16 cellular contexts compared by ENCODE assay signal in the genomic region with DNA sequence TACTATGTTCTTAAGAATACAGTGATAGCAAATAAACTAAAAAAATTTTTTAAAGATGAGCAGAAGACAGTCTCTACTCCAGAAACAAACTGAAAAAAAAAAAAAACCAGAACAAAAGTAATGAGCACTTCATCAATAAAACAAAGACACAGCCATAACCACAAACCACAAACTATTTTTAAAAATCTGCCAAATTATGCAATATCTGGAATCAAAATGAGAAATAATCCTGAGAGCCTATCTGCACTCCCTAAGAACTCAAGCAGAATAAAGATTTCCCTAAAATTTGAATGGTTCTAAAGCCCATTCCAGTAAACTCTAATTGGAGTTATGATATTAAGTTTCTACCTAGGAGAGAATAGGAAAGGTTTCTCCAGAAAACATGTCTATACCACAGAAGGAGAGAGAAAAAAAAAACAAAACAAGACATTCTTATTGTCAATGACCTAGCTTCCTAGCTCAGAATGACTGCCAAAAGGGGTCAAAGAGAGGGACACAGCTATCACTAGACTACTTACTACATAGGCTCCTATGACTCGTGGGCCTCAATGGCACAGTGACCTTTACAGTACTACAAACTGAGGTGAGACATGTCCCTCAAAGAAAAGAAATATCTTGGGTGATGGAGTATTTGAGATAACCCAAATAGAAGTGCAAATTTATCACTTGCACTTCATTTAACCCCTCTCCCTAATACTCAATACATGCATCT.
DNase-seq lines count a peak whose midpoint lies in the region; ATAC-seq, FAIRE-seq and TF ChIP-seq lines count a peak whose summit lies in the region.
"Had no signal": no experiment of that assay in that cellular context is flagged by ENCODE, and none has a peak within 500 bp of the region (broad histone marks: within the 10 kb centered on the region; RNA-seq: fewer than 3 reads in every experiment).

No MANE protein-coding gene starts in this region.

- H3K27me3 Mint-ChIP-seq in activated naive CD8-positive, alpha-beta T cell treated with anti-CD3 and anti-CD28 coated beads, Interleukin-2, amount 50 U/mL, for 24 hours, result no peaks in the 10 kb centered on the region
- peaks cover 3% of the 10 kb centered on the region for H3K27me3 Mint-ChIP-seq in nephron progenitor cell (ENCODE audit: low read depth, poor library complexity)
- H3K27me3 Mint-ChIP-seq in type B pancreatic cell, result no peaks in the 10 kb centered on the region

- no peak overlapping the region for H3K27ac ChIP-seq in KMS-11
- H3K27ac ChIP-seq in kidney (ENCODE audit: low read depth in 2 of 2, low read length in 2 of 2), result no peak overlapping the region
- H3K27ac ChIP-seq in upper lobe of right lung, result no peak overlapping the region
- H3K27ac ChIP-seq: hepatocyte, lower lobe of right lung, skin epidermis, thyroid gland had no signal

- peak; percentile 54 for DNase-seq in EH (ENCODE audit: low read depth)
- no peak for DNase-seq in activated naive CD8-positive, alpha-beta T cell treated with anti-CD3 and anti-CD28 coated beads, Interleukin-2, amount 50 U/mL, for 24 hours
- no peak for DNase-seq in kidney
- DNase-seq in nephron progenitor cell, result no peak
- DNase-seq in upper lobe of right lung, result no peak
- no peak for DNase-seq in type B pancreatic cell (ENCODE audit: extremely low spot score, unreplicated experiment)
- DNase-seq: anterior cingulate cortex, lower lobe of right lung, MM.1S, NCI-H345, RPMI8226, thyroid gland had no signal

- H3K36me3 Mint-ChIP-seq in activated naive CD8-positive, alpha-beta T cell treated with anti-CD3 and anti-CD28 coated beads, Interleukin-2, amount 50 U/mL, for 24 hours (ENCODE audit: low read depth), result peaks cover 50% of the 10 kb centered on the region
- H3K36me3 Mint-ChIP-seq in nephron progenitor cell (ENCODE audit: low read depth), result peaks cover 63% of the 10 kb centered on the region
- H3K36me3 Mint-ChIP-seq in type B pancreatic cell, result peaks cover 33% of the 10 kb centered on the region

- peaks cover 52% of the 10 kb centered on the region for H3K4me1 Mint-ChIP-seq in activated naive CD8-positive, alpha-beta T cell treated with anti-CD3 and anti-CD28 coated beads, Interleukin-2, amount 50 U/mL, for 24 hours
- no peaks in the 10 kb centered on the region for H3K4me1 Mint-ChIP-seq in nephron progenitor cell
- no peaks in the 10 kb centered on the region for H3K4me1 Mint-ChIP-seq in type B pancreatic cell (ENCODE audit: unreplicated experiment)

- H3K9me3 ChIP-seq in kidney (ENCODE audit: control insufficient read depth in 1 of 2, low read length in 2 of 2) (peaks cover 0 to 12% of the 10 kb centered on the region in 2 donors), upper lobe of right lung (peaks cover 8% of the 10 kb centered on the region)
- H3K9me3 ChIP-seq: thyroid gland had no signal

- H3K79me2 ChIP-seq in KMS-11 (ENCODE audit: insufficient read depth, low read depth), result no peaks in the 10 kb centered on the region
- H3K79me2 ChIP-seq: hepatocyte had no signal

- H2AFZ ChIP-seq in KMS-11 (ENCODE audit: low read depth), result no peak overlapping the region
- H2AFZ ChIP-seq: hepatocyte had no signal

- H3K36me3 ChIP-seq in KMS-11 (ENCODE audit: insufficient read depth) (no peaks in the 10 kb centered on the region), kidney (ENCODE audit: control insufficient read depth in 1 of 2, insufficient read depth in 2 of 2, low read length in 2 of 2) (no peaks in the 10 kb centered on the region), upper lobe of right lung (no peaks in the 10 kb centered on the region)
- H3K36me3 ChIP-seq: lower lobe of right lung, thyroid gland had no signal

- H4K20me1 ChIP-seq in KMS-11 (ENCODE audit: insufficient read depth), result no peaks in the 10 kb centered on the region

- H3K27me3 ChIP-seq in KMS-11 (ENCODE audit: insufficient read depth, low read depth) (no peaks in the 10 kb centered on the region), upper lobe of right lung (no peaks in the 10 kb centered on the region)
- H3K27me3 ChIP-seq: hepatocyte, thyroid gland had no signal

- H3K4me3 Mint-ChIP-seq in activated naive CD8-positive, alpha-beta T cell treated with anti-CD3 and anti-CD28 coated beads, Interleukin-2, amount 50 U/mL, for 24 hours, result peak overlapping the region; percentile 16
- no peak overlapping the region for H3K4me3 Mint-ChIP-seq in nephron progenitor cell
- no peak overlapping the region for H3K4me3 Mint-ChIP-seq in type B pancreatic cell

- TF ChIP-seq CTCF in KMS-11 (conservative IDR thresholded peaks at IDR 0.05; ENCODE audit: low read depth, low read length) (no peak), kidney (IDR thresholded peaks at IDR 0.05; ENCODE audit: borderline replicate concordance, extremely low read depth, insufficient read depth) (no peak), nephron progenitor cell (IDR thresholded peaks at IDR 0.05) (no peak), upper lobe of right lung (IDR thresholded peaks at IDR 0.05) (no peak), type B pancreatic cell (conservative IDR thresholded peaks at IDR 0.05) (no peak)

- FAIRE-seq in kidney (lab: Jason Lieb, UNC), result peak; percentile 19

- H3K4me1 ChIP-seq in KMS-11 (ENCODE audit: low read depth, poor library complexity, severe bottlenecking) (peaks cover 14% of the 10 kb centered on the region), kidney (ENCODE audit: control insufficient read depth in 1 of 2, insufficient read depth in 1 of 2, low read depth in 1 of 2, low read length in 2 of 2) (no peaks in the 10 kb centered on the region), upper lobe of right lung (peaks cover 7% of the 10 kb centered on the region)
- H3K4me1 ChIP-seq: lower lobe of right lung, thyroid gland had no signal

- H3K4me2 ChIP-seq in KMS-11, result peak overlapping the region; percentile 45
- H3K4me2 ChIP-seq: hepatocyte had no signal

- ATAC-seq in activated naive CD8-positive, alpha-beta T cell treated with anti-CD3 and anti-CD28 coated beads, Interleukin-2, amount 50 U/mL, for 24 hours, result peak; percentile 90
- ATAC-seq in GM21717 (IDR thresholded peaks at IDR 0.05; ENCODE audit: unreplicated experiment) (no peak), upper lobe of right lung (no peak)
- ATAC-seq: lower lobe of right lung had no signal

- intact Hi-C loops in kidney (cut with DNase I), result no loop called here
- intact Hi-C loops in upper lobe of right lung (cut with DNase I), result no loop called here

- peak overlapping the region; percentile 46 for H3K27ac Mint-ChIP-seq in activated naive CD8-positive, alpha-beta T cell treated with anti-CD3 and anti-CD28 coated beads, Interleukin-2, amount 50 U/mL, for 24 hours
- H3K27ac Mint-ChIP-seq in nephron progenitor cell, result no peak overlapping the region
- H3K27ac Mint-ChIP-seq in type B pancreatic cell, result no peak overlapping the region

- peaks cover 38% of the 10 kb centered on the region for H3K9me3 Mint-ChIP-seq in activated naive CD8-positive, alpha-beta T cell treated with anti-CD3 and anti-CD28 coated beads, Interleukin-2, amount 50 U/mL, for 24 hours
- H3K9me3 Mint-ChIP-seq in nephron progenitor cell (peaks cover 73% of the 10 kb centered on the region), type B pancreatic cell (peaks cover 19% of the 10 kb centered on the region)

- no peak overlapping the region for H3K9ac ChIP-seq in KMS-11
- H3K9ac ChIP-seq in kidney (ENCODE audit: low read length in 2 of 2), result no peak overlapping the region

- H3K4me3 ChIP-seq in KMS-11 (IDR thresholded peaks at IDR 0.05; ENCODE audit: insufficient read depth, low read depth, low read length), result no peak overlapping the region
- no peak overlapping the region for H3K4me3 ChIP-seq in kidney (ENCODE audit: low read length in 2 of 2)
- H3K4me3 ChIP-seq in upper lobe of right lung, result no peak overlapping the region
- H3K4me3 ChIP-seq: hepatocyte, lower lobe of right lung, skin epidermis, thyroid gland had no signal
